ENCODE assay signal across 23 cellular contexts in genomic region chr3:126030455-126030854, GRCh38.
"Had no signal": no experiment of that assay in that cellular context is flagged by ENCODE, and none has a peak within 500 bp of the region (broad histone marks: within the 10 kb centered on the region; RNA-seq: fewer than 3 reads in every experiment).

No MANE protein-coding gene starts in this region.

- H3K27me3 Mint-ChIP-seq: naive B cell; progenitor cell of endocrine pancreas; stimulated activated naive B cell treated with anti-CD40 and anti-IgM and Interleukin-4, amounts not matched to agents 10 μg/mL and 1 μg/mL and 100 μg/mL, for 72 hours; type B pancreatic cell had no signal

- H3K4me1 Mint-ChIP-seq: mesothelial cell of epicardium had no signal

- H3K4me3 Mint-ChIP-seq: immature natural killer cell; mesothelial cell of epicardium; naive B cell; natural killer cell; nephron progenitor cell; neural progenitor cell; stimulated activated naive B cell treated with anti-CD40 and anti-IgM and Interleukin-4, amounts not matched to agents 10 μg/mL and 1 μg/mL and 100 μg/mL, for 72 hours; type B pancreatic cell had no signal

- H3K27ac Mint-ChIP-seq: immature natural killer cell; mesothelial cell of epicardium; natural killer cell; nephron progenitor cell; neural progenitor cell; progenitor cell of endocrine pancreas; stimulated activated naive B cell treated with anti-CD40 and anti-IgM and Interleukin-4, amounts not matched to agents 10 μg/mL and 1 μg/mL and 100 μg/mL, for 72 hours; type B pancreatic cell had no signal

- ATAC-seq: left colon; left lung; natural killer cell; right cardiac atrium; sciatic nerve; stimulated activated naive B cell treated with anti-CD40 and anti-IgM and Interleukin-4, amounts not matched to agents 10 μg/mL and 1 μg/mL and 100 μg/mL, for 72 hours; stimulated activated naive CD8-positive, alpha-beta T cell treated with anti-CD3 and anti-CD28 coated beads, Interleukin-15, Interleukin-2, amounts not matched to agents 100 U/mL and 50 U/mL, for 24 hours had no signal

- DNase-seq: hypothalamus; immature natural killer cell; kidney; left colon; left lung; mesendoderm; naive B cell; natural killer cell; nephron progenitor cell; occipital lobe; right cardiac atrium; stimulated activated CD4-positive, alpha-beta T cell treated with anti-CD3 and anti-CD28 coated beads, Interleukin-12 subunit alpha, Interleukin-12 subunit beta, amount 100 ng/mL, for 4 hours; stimulated activated CD4-positive, alpha-beta T cell treated with anti-CD3 and anti-CD28 coated beads, Interleukin-15, amount 100 ng/mL, for 24 hours; stimulated activated CD4-positive, alpha-beta T cell treated with anti-CD3 and anti-CD28 coated beads, Interleukin-2, amount 100 ng/mL, for 24 hours; stimulated activated CD4-positive, alpha-beta T cell treated with anti-CD3 and anti-CD28 coated beads, Interleukin-4, amount 100 ng/mL, for 1 hour; stimulated activated naive B cell treated with anti-CD40 and anti-IgM and Interleukin-4, amounts not matched to agents 10 μg/mL and 1 μg/mL and 100 μg/mL, for 72 hours; stimulated activated naive CD8-positive, alpha-beta T cell treated with anti-CD3 and anti-CD28 coated beads, Interleukin-15, Interleukin-2, amounts not matched to agents 100 U/mL and 50 U/mL, for 24 hours; tibial artery had no signal
